8 cellular contexts compared by ENCODE assay signal in the genomic region with DNA sequence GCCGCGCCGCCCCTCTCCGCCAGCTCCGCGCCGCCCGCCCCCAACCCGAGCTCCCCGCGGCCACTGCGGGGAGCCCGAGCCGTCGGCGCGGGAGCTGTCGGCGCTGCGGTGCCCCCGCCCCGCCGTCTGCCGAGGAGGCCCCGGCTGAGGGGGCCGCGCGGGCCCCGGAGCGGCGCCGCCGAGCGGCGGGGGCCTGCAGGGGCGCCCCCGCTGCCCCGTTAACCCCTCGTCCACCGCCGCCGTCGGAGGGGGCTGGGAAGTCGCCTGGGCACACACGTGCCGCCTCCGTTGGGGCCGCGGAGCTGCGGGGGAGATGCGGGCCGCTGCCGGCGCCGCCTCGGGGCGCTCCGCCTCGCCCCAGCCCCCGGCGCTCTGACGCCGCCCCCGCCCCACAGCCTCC.
DNase-seq lines count a peak whose midpoint lies in the region; ATAC-seq and TF ChIP-seq lines count a peak whose summit lies in the region.
"Not testable (repeated sequence)": the region's sequence is repeated elsewhere in the genome, so short reads cannot be mapped to it uniquely, and the experiment has no call there.

No MANE protein-coding gene starts in this region.

- H3K4me3 ChIP-seq in GM12864 (ENCODE audit: low read depth, low read length) (peak overlapping the region; percentile 63), NT2/D1 (ENCODE audit: insufficient read length, low read depth) (peak overlapping the region; percentile 62), ectodermal cell (ENCODE audit: insufficient read depth, low read depth, low read length) (peak overlapping the region; percentile 73), iPS-18a (ENCODE audit: low read length) (peak overlapping the region; percentile 74), vagina (peak overlapping the region; percentile 76 to 83)

- not testable (repeated sequence) for H3K4me3 Mint-ChIP-seq in activated T-cell treated with anti-CD3 and anti-CD28 coated beads, Interleukin-2, amount 50 U/mL, for 4 hours; progenitor cell of endocrine pancreas (ENCODE audit: low read depth)

- not testable (repeated sequence) for H3K27ac Mint-ChIP-seq in progenitor cell of endocrine pancreas

- not testable (repeated sequence) for H3K36me3 Mint-ChIP-seq in activated T-cell treated with anti-CD3 and anti-CD28 coated beads, Interleukin-2, amount 50 U/mL, for 4 hours (ENCODE audit: insufficient read depth); progenitor cell of endocrine pancreas (ENCODE audit: insufficient read depth)

- TF ChIP-seq POLR2A in vagina (IDR thresholded peaks at IDR 0.05) = not testable (repeated sequence)

- H3K27me3 ChIP-seq in NT2/D1 (ENCODE audit: insufficient read depth, insufficient read length); ectodermal cell (ENCODE audit: control insufficient read depth, insufficient read depth, low read length, poor library complexity, severe bottlenecking); iPS-18a (ENCODE audit: control insufficient read depth, insufficient read depth, low read length); vagina: not testable (repeated sequence)

- 0% methylated on average over 56 to 64 of the region's 64 CpGs for WGBS in ectodermal cell, 2 experiments

- not testable (repeated sequence) for DNase-seq in GM12864 (ENCODE audit: low read depth); NT2/D1 (ENCODE audit: low read depth, low spot score); activated T-cell treated with anti-CD3 and anti-CD28 coated beads, Interleukin-2, amount 50 U/mL, for 4 hours; vagina (ENCODE audit: extremely low spot score in 2 of 2)
- DNase-seq in progenitor cell of endocrine pancreas (ENCODE audit: low spot score, unreplicated experiment) = peak; percentile 30

- H3K9ac ChIP-seq in NT2/D1 (ENCODE audit: insufficient read length, low read depth) = peak overlapping the region; percentile 56
- not testable (repeated sequence) for H3K9ac ChIP-seq in iPS-18a (ENCODE audit: low read length)

- intact Hi-C loops in vagina (cut with DNase I) = not testable (repeated sequence)

- H3K27ac ChIP-seq in ectodermal cell (ENCODE audit: insufficient read depth, low read depth, low read length, poor library complexity, severe bottlenecking) (peak overlapping the region; percentile 93), vagina (peak overlapping the region; percentile 63)
- not testable (repeated sequence) for H3K27ac ChIP-seq in iPS-18a (ENCODE audit: low read length)

- ATAC-seq in HG02970 (IDR thresholded peaks at IDR 0.05; ENCODE audit: low FRiP score, unreplicated experiment) = peak; percentile 14
- ATAC-seq in activated T-cell treated with anti-CD3 and anti-CD28 coated beads, Interleukin-2, amount 50 U/mL, for 4 hours = peak; percentile 28 to 44

- not testable (repeated sequence) for H3K9me3 ChIP-seq in NT2/D1 (ENCODE audit: insufficient read depth, low read length); ectodermal cell (ENCODE audit: control insufficient read depth, low read length); iPS-18a (ENCODE audit: control insufficient read depth, low read depth, low read length); vagina

- not testable (repeated sequence) for H3K36me3 ChIP-seq in NT2/D1 (ENCODE audit: insufficient read depth, insufficient read length, low read length); ectodermal cell (ENCODE audit: control insufficient read depth, insufficient read depth, low read length); iPS-18a (ENCODE audit: control insufficient read depth, low read depth, low read length); vagina

- TF ChIP-seq CTCF in GM12864 (IDR thresholded peaks at IDR 0.05; ENCODE audit: low read depth, low read length, missing control alignments); progenitor cell of endocrine pancreas (IDR thresholded peaks at IDR 0.05; ENCODE audit: unreplicated experiment); vagina (IDR thresholded peaks at IDR 0.05): not testable (repeated sequence)

- not testable (repeated sequence) for H3K9me3 Mint-ChIP-seq in activated T-cell treated with anti-CD3 and anti-CD28 coated beads, Interleukin-2, amount 50 U/mL, for 4 hours; progenitor cell of endocrine pancreas (ENCODE audit: low read depth)

- peaks cover 27% of the 10 kb centered on the region for H3K4me1 Mint-ChIP-seq in activated T-cell treated with anti-CD3 and anti-CD28 coated beads, Interleukin-2, amount 50 U/mL, for 4 hours (ENCODE audit: low read depth)
- peaks cover 12% of the 10 kb centered on the region for H3K4me1 Mint-ChIP-seq in progenitor cell of endocrine pancreas (ENCODE audit: low read depth)

- peaks cover 13% of the 10 kb centered on the region for H3K27me3 Mint-ChIP-seq in activated T-cell treated with anti-CD3 and anti-CD28 coated beads, Interleukin-2, amount 50 U/mL, for 4 hours (ENCODE audit: low read depth)
- H3K27me3 Mint-ChIP-seq in progenitor cell of endocrine pancreas = not testable (repeated sequence)

- not testable (repeated sequence) for H3K4me1 ChIP-seq in NT2/D1 (ENCODE audit: insufficient read depth, insufficient read length); ectodermal cell (ENCODE audit: control insufficient read depth, insufficient read depth, low read length); iPS-18a (ENCODE audit: control insufficient read depth, low read depth, low read length)
- H3K4me1 ChIP-seq in vagina = peaks cover 48% of the 10 kb centered on the region
